In the genomic region with DNA sequence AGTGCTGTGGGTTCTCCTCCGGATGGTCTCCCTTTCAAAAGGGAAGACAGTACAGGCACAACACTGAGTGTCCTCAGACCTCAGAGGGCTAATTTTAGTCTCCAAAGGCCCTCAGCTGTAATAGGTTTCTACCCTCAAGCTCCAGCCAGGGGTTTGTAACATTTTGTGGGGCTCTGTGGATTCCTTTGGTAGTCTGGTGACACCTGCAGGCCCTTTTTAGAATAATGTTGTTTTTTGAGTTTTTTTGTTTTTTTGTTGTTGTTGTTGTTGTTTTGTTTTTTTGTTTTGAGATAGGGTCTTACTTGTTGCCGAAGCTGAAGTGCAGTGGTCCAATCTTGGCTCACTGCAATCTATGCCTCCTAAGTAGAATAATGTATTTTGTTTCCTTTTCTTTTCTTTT, we compare ENCODE assay signal across 11 cellular contexts. TPM values are rescaled to one million over a fixed set of nuclear protein-coding genes. Genes with fewer than 3 reads are reported as not detected.
DNase-seq lines count a peak whose midpoint lies in the region; ATAC-seq, FAIRE-seq and TF ChIP-seq lines count a peak whose summit lies in the region.
"Had no signal": no experiment of that assay in that cellular context is flagged by ENCODE, and none has a peak within 500 bp of the region (broad histone marks: within the 10 kb centered on the region; RNA-seq: fewer than 3 reads in every experiment).

No MANE protein-coding gene starts in this region.

- no peak overlapping the region for H3K4me2 ChIP-seq in A549
- H3K4me2 ChIP-seq in GM23338: no peak overlapping the region
- H3K4me2 ChIP-seq in hepatocyte: no peak overlapping the region

- H3K27me3 ChIP-seq in GM23338 (ENCODE audit: insufficient read depth): no peaks in the 10 kb centered on the region
- no peaks in the 10 kb centered on the region for H3K27me3 ChIP-seq in hepatocyte
- H3K27me3 ChIP-seq: SJCRH30 had no signal

- H3K4me3 Mint-ChIP-seq in GM23338: no peak overlapping the region
- no peak overlapping the region for H3K4me3 Mint-ChIP-seq in activated naive CD8-positive, alpha-beta T cell treated with anti-CD3 and anti-CD28 coated beads for 36 hours
- H3K4me3 Mint-ChIP-seq: stimulated activated naive CD8-positive, alpha-beta T cell treated with anti-CD3 and anti-CD28 coated beads, Interleukin-15, amount 100 ng/mL, for 72 hours had no signal

- H3K9me2 ChIP-seq in GM23338 (ENCODE audit: insufficient read depth) (no peaks in the 10 kb centered on the region), hepatocyte (replicated peaks; ENCODE audit: insufficient read depth) (no peaks in the 10 kb centered on the region)

- no peak overlapping the region for H3K4me3 ChIP-seq in A549
- H3K4me3 ChIP-seq in GM23338: no peak overlapping the region
- H3K4me3 ChIP-seq in hepatocyte: no peak overlapping the region
- H3K4me3 ChIP-seq: SJCRH30 had no signal

- H3K36me3 ChIP-seq in GM23338 (ENCODE audit: insufficient read depth) (peaks cover 8% of the 10 kb centered on the region), hepatocyte (replicated peaks; ENCODE audit: insufficient read depth, low read depth) (no peaks in the 10 kb centered on the region)

- H3K79me2 ChIP-seq in GM23338 (replicated peaks; ENCODE audit: insufficient read depth): peaks cover 6% of the 10 kb centered on the region; the same call in 1 of the 2 replicates
- no peaks in the 10 kb centered on the region for H3K79me2 ChIP-seq in hepatocyte

- no peak for TF ChIP-seq EP300 in A549 (IDR thresholded peaks at IDR 0.05)

- ATAC-seq in A549 (0 out of 6 replicates have a peak, but pooled peaks of 1 of the 2 experiments have one; percentile 44), GM23338 (peak; percentile 54)
- ATAC-seq: stimulated activated naive CD8-positive, alpha-beta T cell treated with anti-CD3 and anti-CD28 coated beads, Interleukin-15, amount 100 ng/mL, for 72 hours had no signal

- H3K27me3 Mint-ChIP-seq in GM23338 (ENCODE audit: insufficient read depth, low read depth, poor library complexity): peaks cover 2% of the 10 kb centered on the region
- no peaks in the 10 kb centered on the region for H3K27me3 Mint-ChIP-seq in activated naive CD8-positive, alpha-beta T cell treated with anti-CD3 and anti-CD28 coated beads for 36 hours
- H3K27me3 Mint-ChIP-seq: stimulated activated naive CD8-positive, alpha-beta T cell treated with anti-CD3 and anti-CD28 coated beads, Interleukin-15, amount 100 ng/mL, for 72 hours had no signal

- in situ Hi-C loops in GM13976 (cut with MboI; ENCODE audit: low sequenced_read_pairs, unreplicated experiment): loop anchor here (10.0 kb wide), 1 partner anchor 69 kb away; no protein-coding TSS in a partner anchor

- no peaks in the 10 kb centered on the region for H3K9me3 Mint-ChIP-seq in GM23338
- no peaks in the 10 kb centered on the region for H3K9me3 Mint-ChIP-seq in activated naive CD8-positive, alpha-beta T cell treated with anti-CD3 and anti-CD28 coated beads for 36 hours
- H3K9me3 Mint-ChIP-seq: stimulated activated naive CD8-positive, alpha-beta T cell treated with anti-CD3 and anti-CD28 coated beads, Interleukin-15, amount 100 ng/mL, for 72 hours had no signal

- no peaks in the 10 kb centered on the region for H3K4me1 Mint-ChIP-seq in GM23338
- peaks cover 3% of the 10 kb centered on the region for H3K4me1 Mint-ChIP-seq in activated naive CD8-positive, alpha-beta T cell treated with anti-CD3 and anti-CD28 coated beads for 36 hours
- H3K4me1 Mint-ChIP-seq: stimulated activated naive CD8-positive, alpha-beta T cell treated with anti-CD3 and anti-CD28 coated beads, Interleukin-15, amount 100 ng/mL, for 72 hours had no signal

- H3F3A ChIP-seq in GM23338 (replicated peaks; ENCODE audit: low read depth): no peaks in the 10 kb centered on the region; the same call in 1 of the 2 replicates

- H3K4me1 ChIP-seq in A549 (no peaks in the 10 kb centered on the region), GM23338 (ENCODE audit: insufficient read depth) (no peaks in the 10 kb centered on the region), hepatocyte (ENCODE audit: insufficient read depth) (peaks cover 4% of the 10 kb centered on the region)
- H3K4me1 ChIP-seq: SJCRH30 had no signal

- CTCF ChIA-PET in A549 (lab: Yijun Ruan, JAX): interaction anchor here (0.5 to 2.4 kb wide), 12 partner anchors 11 to 328 kb away, joined by 3 to 20 read pairs (median 4); no protein-coding TSS in a partner anchor

- no peak overlapping the region for H3K27ac Mint-ChIP-seq in GM23338
- H3K27ac Mint-ChIP-seq in activated naive CD8-positive, alpha-beta T cell treated with anti-CD3 and anti-CD28 coated beads for 36 hours: no peak overlapping the region
- H3K27ac Mint-ChIP-seq: stimulated activated naive CD8-positive, alpha-beta T cell treated with anti-CD3 and anti-CD28 coated beads, Interleukin-15, amount 100 ng/mL, for 72 hours had no signal

- H4K20me1 ChIP-seq in GM23338 (replicated peaks; ENCODE audit: insufficient read depth): peaks cover 29% of the 10 kb centered on the region
- H4K20me1 ChIP-seq in hepatocyte (ENCODE audit: insufficient read depth, poor library complexity, severe bottlenecking): no peaks in the 10 kb centered on the region

- peaks cover 77% of the 10 kb centered on the region for H3K36me3 Mint-ChIP-seq in GM23338 (ENCODE audit: low read depth)
- H3K36me3 Mint-ChIP-seq in activated naive CD8-positive, alpha-beta T cell treated with anti-CD3 and anti-CD28 coated beads for 36 hours: peaks cover 21% of the 10 kb centered on the region

- no peak for FAIRE-seq in A549 (lab: Jason Lieb, UNC)

- 75% methylated on average over 2 of the region's 2 CpGs for WGBS in A549 (ENCODE audit: missing lambda C conversion rate)
- WGBS in hepatocyte (ENCODE audit: low lambda C conversion rate, missing lambda C conversion rate): 90% methylated on average over 2 of the region's 2 CpGs

- DNase-seq in A549 (ENCODE audit: low read depth in 1 of 2, low spot score in 1 of 2) (peak in 1 of 2 experiments; percentile 17), GM23338 (ENCODE audit: low spot score) (peak; percentile 67), hepatocyte (ENCODE audit: low spot score) (no peak), epidermal melanocyte (ENCODE audit: insufficient read length, low spot score) (no peak), NCI-H128 (lab: John Stamatoyannopoulos, UW; ENCODE audit: unreplicated experiment) (no peak), GM13976 (ENCODE audit: low spot score) (no peak)
- DNase-seq in activated naive CD8-positive, alpha-beta T cell treated with anti-CD3 and anti-CD28 coated beads for 36 hours: no peak
- DNase-seq: caudate nucleus; stimulated activated naive CD8-positive, alpha-beta T cell treated with anti-CD3 and anti-CD28 coated beads, Interleukin-15, amount 100 ng/mL, for 72 hours had no signal

- H2AFZ ChIP-seq in GM23338 (no peak overlapping the region), hepatocyte (no peak overlapping the region)

- H3K27ac ChIP-seq in A549 (no peak overlapping the region), GM23338 (ENCODE audit: low read depth) (no peak overlapping the region), VCaP (no peak overlapping the region), hepatocyte (no peak overlapping the region)
- H3K27ac ChIP-seq: SJCRH30 had no signal

- TF ChIP-seq RAD21 in A549 (conservative IDR thresholded peaks at IDR 0.05 in 1 of 2, IDR thresholded peaks at IDR 0.05 in 1 of 2): peak; percentile 50 to 52; a peak in 4 of 5 replicates

- POLR2A ChIA-PET in A549 (lab: Yijun Ruan, JAX): no interaction called here

- TF ChIP-seq CTCF in A549 (IDR thresholded peaks at IDR 0.05): peak; percentile 54
- peak; percentile 50 to 58 for TF ChIP-seq CTCF in GM23338 (conservative IDR thresholded peaks at IDR 0.05; ENCODE audit: low read depth in 2 of 2)
- TF ChIP-seq CTCF in VCaP (conservative IDR thresholded peaks at IDR 0.05): peak; percentile 49
- TF ChIP-seq CTCF in hepatocyte (IDR thresholded peaks at IDR 0.05; ENCODE audit: poor library complexity): peak; percentile 49
- no peak for TF ChIP-seq CTCF in GM13976 (IDR thresholded peaks at IDR 0.05; ENCODE audit: borderline replicate concordance, control extremely low read depth, extremely low read depth, insufficient read depth, missing control alignments)

- H3K9me3 ChIP-seq in A549 (no peaks in the 10 kb centered on the region), hepatocyte (ENCODE audit: low read depth) (no peaks in the 10 kb centered on the region)
- H3K9me3 ChIP-seq: SJCRH30 had no signal

- TF ChIP-seq POLR2A in A549 (IDR thresholded peaks at IDR 0.05; ENCODE audit: low read length): no peak

TF ChIP-seq in A549, 52 proteins besides CTCF, POLR2A, EP300 and RAD21:
- no peak for TF ChIP-seq BHLHE40 (IDR thresholded peaks at IDR 0.05; ENCODE audit: low read depth, low read length)

TF ChIP-seq in GM23338, 12 proteins besides CTCF, POLR2A, EP300 and RAD21 (continues in another document):
- TF ChIP-seq POLR2AphosphoS5 (IDR thresholded peaks at IDR 0.05; ENCODE audit: low read depth): no peak
- TF ChIP-seq JUNB (IDR thresholded peaks at IDR 0.05; ENCODE audit: unreplicated experiment): no peak
- no peak for TF ChIP-seq ZNF114 (CRISPR knock-in tag; IDR thresholded peaks at IDR 0.05)
- TF ChIP-seq ZNF331 (CRISPR knock-in tag; IDR thresholded peaks at IDR 0.05; ENCODE audit: low read depth): no peak
- no peak for TF ChIP-seq CREB1 (CRISPR knock-in tag; IDR thresholded peaks at IDR 0.05; ENCODE audit: low read depth)

RNA-seq across cellular contexts. Expression of a gene that starts 15.0 kb away (rescaled TPM):
- 1.9 and 2.1 TPM in 2 replicates for polyA plus RNA-seq in A549 (2011; rRNA removed)
- 7.4 and 10.8 TPM in 2 replicates for polyA plus RNA-seq in A549 (2012; cell fraction: cytosol; rRNA removed)
- 20.2 and 32.7 TPM in 2 replicates for polyA plus RNA-seq in A549 (2012; cell fraction: nucleus; rRNA removed)
- polyA plus RNA-seq in A549 (2017; fragmentation: RNase III; extraction: RNeasy Plus Mini Kit Qiagen cat#74134 plus additional on column Dnase treatment): 8.0 to 8.7 TPM (median 8.6 TPM) in 3 replicates
- 2.8 and 3.5 TPM in 2 replicates for polyA minus RNA-seq in A549 (2011; rRNA and poly(A)+ RNA removed)
- total RNA-seq in GM23338 (2014; rRNA removed; shearing (Covaris generic)): 24.5 and 27.2 TPM in 2 replicates
- 11.6 and 11.8 TPM in 2 replicates for polyA plus RNA-seq in GM23338 (2016; fragmentation: Nextera tagmentation; extraction: Ambion mirVana)
- total RNA-seq in hepatocyte: 3.6 and 3.7 TPM in 2 replicates
- polyA plus RNA-seq in hepatocyte: 8.7 and 11.2 TPM in 2 replicates
- 10 to 100 TPM; 31.6 to 32.2 TPM for total RNA-seq in activated naive CD8-positive, alpha-beta T cell treated with anti-CD3 and anti-CD28 coated beads for 36 hours

RNA-seq across cellular contexts. Expression of a gene that starts 34.5 kb away (rescaled TPM):
- polyA plus RNA-seq in A549 (2011; rRNA removed): 3.9 and 4.9 TPM in 2 replicates
- 2.9 and 3.7 TPM in 2 replicates for polyA plus RNA-seq in A549 (2012; cell fraction: cytosol; rRNA removed)
- 1.6 and 2.0 TPM in 2 replicates for polyA plus RNA-seq in A549 (2012; cell fraction: nucleus; rRNA removed)
- polyA plus RNA-seq in A549 (2017; fragmentation: RNase III; extraction: RNeasy Plus Mini Kit Qiagen cat#74134 plus additional on column Dnase treatment): 3.1 to 3.2 TPM (median 3.2 TPM) in 3 replicates
- polyA minus RNA-seq in A549 (2011; rRNA and poly(A)+ RNA removed): 2.3 and 2.4 TPM in 2 replicates
- total RNA-seq in GM23338 (2014; rRNA removed; shearing (Covaris generic)): 18.8 and 21.0 TPM in 2 replicates
- polyA plus RNA-seq in GM23338 (2016; fragmentation: Nextera tagmentation; extraction: Ambion mirVana): 12.8 and 13.3 TPM in 2 replicates
- total RNA-seq in hepatocyte: 21.7 and 22.1 TPM in 2 replicates
- polyA plus RNA-seq in hepatocyte: 10.8 and 14.4 TPM in 2 replicates
- 10 to 100 TPM; 11.1 to 13.2 TPM for total RNA-seq in activated naive CD8-positive, alpha-beta T cell treated with anti-CD3 and anti-CD28 coated beads for 36 hours
